In the genomic region with DNA sequence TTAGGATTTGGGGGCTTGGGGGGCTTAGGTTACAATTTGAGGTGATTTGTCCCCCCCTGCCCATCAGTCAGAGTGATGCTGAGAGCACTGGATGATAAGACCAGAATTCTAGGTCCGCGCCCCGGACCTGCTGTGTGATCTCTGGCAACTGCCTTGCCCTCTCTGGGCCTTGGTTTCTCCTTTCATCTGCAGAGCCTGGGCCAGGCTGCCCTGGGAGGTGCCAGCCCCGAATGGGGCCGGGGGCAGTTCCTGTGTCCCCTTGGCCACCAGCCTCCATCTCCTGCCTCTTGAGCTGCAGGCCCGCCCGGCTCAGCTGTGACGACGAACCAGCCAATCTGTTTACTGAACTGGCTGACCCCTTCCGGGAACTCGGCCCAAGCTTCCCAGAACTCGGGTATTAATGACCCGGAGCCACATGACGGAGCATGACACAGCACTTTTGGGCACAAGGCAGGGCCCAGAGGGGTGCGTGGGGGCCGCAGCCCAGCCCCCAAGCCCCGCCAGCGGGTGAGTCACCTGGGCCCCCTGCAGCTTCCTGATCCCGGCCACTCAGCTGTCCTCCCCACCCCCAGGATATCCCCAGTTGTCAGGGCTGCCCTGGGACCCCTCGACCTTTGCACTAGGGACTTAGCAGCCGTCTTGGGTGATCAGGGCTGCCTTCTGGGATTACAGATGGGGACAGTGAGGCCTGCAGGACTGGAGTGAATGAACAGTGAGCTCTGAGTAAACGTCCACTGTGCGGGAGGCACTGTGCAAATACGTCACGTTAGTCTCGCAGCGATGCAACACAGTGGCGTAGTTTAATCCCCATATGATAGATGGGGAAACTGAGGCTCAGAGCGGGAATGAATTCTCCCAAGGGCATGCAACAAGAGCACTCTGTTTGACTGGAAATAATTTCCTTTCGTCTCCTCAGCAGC, we compare ENCODE assay signal across 8 cellular contexts.
DNase-seq lines count a peak whose midpoint lies in the region; ATAC-seq, FAIRE-seq and TF ChIP-seq lines count a peak whose summit lies in the region.

No MANE protein-coding gene starts in this region.

- H3K4me1 ChIP-seq in kidney (ENCODE audit: control insufficient read depth in 1 of 2, insufficient read depth in 1 of 2, low read depth in 1 of 2, low read length in 2 of 2) = peaks cover 6 to 13% of the 10 kb centered on the region in 2 donors

- H3K27ac ChIP-seq in brain microvascular endothelial cell (peak overlapping the region; percentile 68), kidney (ENCODE audit: low read depth in 2 of 2, low read length in 2 of 2) (peak overlapping the region; percentile 40 to 73)

- FAIRE-seq in kidney (lab: Jason Lieb, UNC) = no peak

- no peak overlapping the region for H3K4me3 ChIP-seq in NB4 (ENCODE audit: low read depth, low read length)
- H3K4me3 ChIP-seq in brain microvascular endothelial cell (ENCODE audit: low read depth, low read length) = no peak overlapping the region
- no peak overlapping the region for H3K4me3 ChIP-seq in kidney (ENCODE audit: low read length in 2 of 2)

- peak overlapping the region in 1 of 2 donors; percentile 16 for H3K9ac ChIP-seq in kidney (ENCODE audit: low read length in 2 of 2)

- no peak for ATAC-seq in HG03097 (IDR thresholded peaks at IDR 0.05; ENCODE audit: low FRiP score, unreplicated experiment)
- ATAC-seq in HG03565 (IDR thresholded peaks at IDR 0.05; ENCODE audit: unreplicated experiment) = no peak
- ATAC-seq in GM21360 (IDR thresholded peaks at IDR 0.05; ENCODE audit: unreplicated experiment) = no peak

- no peak for TF ChIP-seq CTCF in NB4 (IDR thresholded peaks at IDR 0.05; ENCODE audit: low read depth, low read length)
- TF ChIP-seq CTCF in brain microvascular endothelial cell (IDR thresholded peaks at IDR 0.05; ENCODE audit: low read depth, low read length, missing control alignments) = no peak
- TF ChIP-seq CTCF in kidney (IDR thresholded peaks at IDR 0.05; ENCODE audit: borderline replicate concordance, extremely low read depth, insufficient read depth) = no peak

- H3K36me3 ChIP-seq in brain microvascular endothelial cell (replicated peaks) (no peaks in the 10 kb centered on the region), kidney (ENCODE audit: control insufficient read depth in 1 of 2, insufficient read depth in 2 of 2, low read length in 2 of 2) (no peaks in the 10 kb centered on the region)

- TF ChIP-seq POLR2A in NB4 (IDR thresholded peaks at IDR 0.05; ENCODE audit: extremely low read depth, insufficient read length) = no peak

- intact Hi-C loops in kidney (cut with DNase I) = no loop called here

- no peaks in the 10 kb centered on the region for H3K27me3 ChIP-seq in brain microvascular endothelial cell (replicated peaks)

- no peaks in the 10 kb centered on the region for H3K9me3 ChIP-seq in kidney (ENCODE audit: control insufficient read depth in 1 of 2, low read length in 2 of 2)

- peak; percentile 34 for DNase-seq in COLO829 (ENCODE audit: low spot score)
- DNase-seq in NB4 (ENCODE audit: low read depth) = peak; percentile 86
- DNase-seq in brain microvascular endothelial cell = peak; percentile 82
- peak; percentile 99 for DNase-seq in kidney
- DNase-seq in smooth muscle cell of the brain vasculature (ENCODE audit: low read depth, low spot score) = peak; percentile 86

- in situ Hi-C loops in brain microvascular endothelial cell (cut with HindIII; ENCODE audit: low pct_ligation_motif_present, low sequenced_read_pairs) = no loop called here

Comparison
In these comparisons a context has a peak if more than half of its experiments do, and no peak if none do; other contexts are left out.
1. DNase-seq: peak in every context shown above with its lines; median percentile 99 in kidney; 86 in NB4; 86 in smooth muscle cell of the brain vasculature; 82 in brain microvascular endothelial cell; 34 in COLO829.